In the genomic region with DNA sequence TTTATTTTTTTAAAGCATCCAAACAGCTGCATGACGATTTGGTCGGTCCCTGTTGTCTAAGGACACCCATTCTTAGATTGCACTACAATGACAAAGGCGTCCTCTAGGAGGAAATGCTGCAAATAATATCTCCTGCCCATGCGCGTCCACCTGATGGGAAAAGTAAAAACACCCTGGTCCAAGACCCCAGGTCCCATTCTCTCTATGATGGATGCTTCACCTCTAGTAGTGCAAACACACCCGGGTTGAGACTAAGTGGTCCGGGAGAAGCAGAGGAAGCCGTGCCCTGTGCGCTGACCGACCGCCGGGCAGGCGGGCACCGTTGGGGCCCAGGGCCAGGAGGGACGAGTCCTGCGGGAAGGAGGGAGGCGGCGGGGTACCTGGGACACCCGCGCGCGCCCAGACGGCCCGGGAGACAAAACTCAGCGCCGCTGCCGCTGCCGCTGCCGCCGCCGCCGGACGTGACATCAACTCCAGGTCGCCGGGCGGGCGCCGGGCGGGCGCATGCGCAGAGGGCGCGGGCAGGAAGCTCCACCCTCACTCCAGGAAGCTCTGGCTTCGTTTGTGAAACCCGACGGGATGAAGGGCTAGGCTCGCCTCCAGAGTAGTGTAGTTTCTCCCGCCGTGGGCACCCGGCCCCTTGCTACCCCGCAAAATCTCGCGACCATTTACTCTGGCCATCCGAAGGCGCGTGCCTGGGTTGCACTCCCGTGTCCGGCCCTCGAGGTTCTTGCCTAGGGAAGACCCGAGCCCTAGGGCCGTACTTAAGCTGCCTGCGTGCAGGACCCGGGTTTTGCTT, we compare ENCODE assay signal across 1 cellular context.
TF ChIP-seq lines count a peak whose summit lies in the region.

TBC1D7 (minus strand) TSS at position 462 of the 799 bp plus-strand sequence. CDS start 1,639 bp downstream, outside the sequence.

TF ChIP-seq in HepG2, 621 proteins besides CTCF, POLR2A, EP300 and RAD21 (continued from another document and continues in another):
- TF ChIP-seq PLRG1 (conservative IDR thresholded peaks at IDR 0.05): no peak
- TF ChIP-seq LBX2 (CRISPR knock-in tag; IDR thresholded peaks at IDR 0.05; ENCODE audit: borderline replicate concordance): peak; percentile 22; the same call in 1 of the 2 replicates
- TF ChIP-seq FOSL1 (CRISPR knock-in tag; IDR thresholded peaks at IDR 0.05; ENCODE audit: borderline replicate concordance): no peak
- TF ChIP-seq GMEB1 (CRISPR knock-in tag; IDR thresholded peaks at IDR 0.05; ENCODE audit: borderline replicate concordance): peak; percentile 89
- peak; percentile 73; the same call in 1 of the 2 replicates for TF ChIP-seq KLF13 (CRISPR knock-in tag; IDR thresholded peaks at IDR 0.05)
- TF ChIP-seq PHB2 (IDR thresholded peaks at IDR 0.05; ENCODE audit: partially characterized antibody): no peak
- TF ChIP-seq ZNF562 (CRISPR knock-in tag; IDR thresholded peaks at IDR 0.05; ENCODE audit: borderline replicate concordance): peak; percentile 72; the same call in 1 of the 2 replicates
- no peak for TF ChIP-seq ZNF615 (CRISPR knock-in tag; IDR thresholded peaks at IDR 0.05; ENCODE audit: borderline replicate concordance)
- TF ChIP-seq FOXA1 (IDR thresholded peaks at IDR 0.05): no peak
- TF ChIP-seq FOXA1 (CRISPR knock-in tag; IDR thresholded peaks at IDR 0.05): peak; percentile 15
- no peak for TF ChIP-seq ZNF101 (CRISPR knock-in tag; IDR thresholded peaks at IDR 0.05; ENCODE audit: borderline replicate concordance, low read depth)
- TF ChIP-seq GATAD2A (CRISPR knock-in tag; IDR thresholded peaks at IDR 0.05): no peak; the same call in 1 of the 2 replicates
- TF ChIP-seq MBD4 (IDR thresholded peaks at IDR 0.05; ENCODE audit: borderline replicate concordance, low read length): no peak
- TF ChIP-seq NPAS2 (CRISPR knock-in tag; IDR thresholded peaks at IDR 0.05; ENCODE audit: borderline replicate concordance): no peak
- TF ChIP-seq ISL2 (CRISPR knock-in tag; IDR thresholded peaks at IDR 0.05): peak; percentile 54
- TF ChIP-seq, protein P1, sequence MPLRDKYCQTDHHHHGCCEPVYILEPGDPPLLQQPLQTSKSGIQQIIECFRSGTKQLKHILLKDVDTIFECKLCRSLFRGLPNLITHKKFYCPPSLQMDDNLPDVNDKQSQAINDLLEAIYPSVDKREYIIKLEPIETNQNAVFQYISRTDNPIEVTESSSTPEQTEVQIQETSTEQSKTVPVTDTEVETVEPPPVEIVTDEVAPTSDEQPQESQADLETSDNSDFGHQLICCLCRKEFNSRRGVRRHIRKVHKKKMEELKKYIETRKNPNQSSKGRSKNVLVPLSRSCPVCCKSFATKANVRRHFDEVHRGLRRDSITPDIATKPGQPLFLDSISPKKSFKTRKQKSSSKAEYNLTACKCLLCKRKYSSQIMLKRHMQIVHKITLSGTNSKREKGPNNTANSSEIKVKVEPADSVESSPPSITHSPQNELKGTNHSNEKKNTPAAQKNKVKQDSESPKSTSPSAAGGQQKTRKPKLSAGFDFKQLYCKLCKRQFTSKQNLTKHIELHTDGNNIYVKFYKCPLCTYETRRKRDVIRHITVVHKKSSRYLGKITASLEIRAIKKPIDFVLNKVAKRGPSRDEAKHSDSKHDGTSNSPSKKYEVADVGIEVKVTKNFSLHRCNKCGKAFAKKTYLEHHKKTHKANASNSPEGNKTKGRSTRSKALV (CRISPR knock-in tag; IDR thresholded peaks at IDR 0.05): no peak; the same call in 1 of the 2 replicates
- no peak for TF ChIP-seq ZNF660 (CRISPR knock-in tag; IDR thresholded peaks at IDR 0.05; ENCODE audit: borderline replicate concordance, low read depth)
- TF ChIP-seq MZF1 (CRISPR knock-in tag; IDR thresholded peaks at IDR 0.05; ENCODE audit: borderline replicate concordance): no peak
- TF ChIP-seq ZNF670 (CRISPR knock-in tag; IDR thresholded peaks at IDR 0.05; ENCODE audit: borderline replicate concordance): peak; percentile 78; the same call in 1 of the 2 replicates
- TF ChIP-seq ZNF274 (CRISPR knock-in tag; IDR thresholded peaks at IDR 0.05): peak; percentile 54
- TF ChIP-seq ZBTB42 (CRISPR knock-in tag; IDR thresholded peaks at IDR 0.05): peak; percentile 67; the same call in 1 of the 2 replicates
- TF ChIP-seq, protein P2, sequence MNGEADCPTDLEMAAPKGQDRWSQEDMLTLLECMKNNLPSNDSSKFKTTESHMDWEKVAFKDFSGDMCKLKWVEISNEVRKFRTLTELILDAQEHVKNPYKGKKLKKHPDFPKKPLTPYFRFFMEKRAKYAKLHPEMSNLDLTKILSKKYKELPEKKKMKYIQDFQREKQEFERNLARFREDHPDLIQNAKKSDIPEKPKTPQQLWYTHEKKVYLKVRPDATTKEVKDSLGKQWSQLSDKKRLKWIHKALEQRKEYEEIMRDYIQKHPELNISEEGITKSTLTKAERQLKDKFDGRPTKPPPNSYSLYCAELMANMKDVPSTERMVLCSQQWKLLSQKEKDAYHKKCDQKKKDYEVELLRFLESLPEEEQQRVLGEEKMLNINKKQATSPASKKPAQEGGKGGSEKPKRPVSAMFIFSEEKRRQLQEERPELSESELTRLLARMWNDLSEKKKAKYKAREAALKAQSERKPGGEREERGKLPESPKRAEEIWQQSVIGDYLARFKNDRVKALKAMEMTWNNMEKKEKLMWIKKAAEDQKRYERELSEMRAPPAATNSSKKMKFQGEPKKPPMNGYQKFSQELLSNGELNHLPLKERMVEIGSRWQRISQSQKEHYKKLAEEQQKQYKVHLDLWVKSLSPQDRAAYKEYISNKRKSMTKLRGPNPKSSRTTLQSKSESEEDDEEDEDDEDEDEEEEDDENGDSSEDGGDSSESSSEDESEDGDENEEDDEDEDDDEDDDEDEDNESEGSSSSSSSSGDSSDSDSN (CRISPR knock-in tag; IDR thresholded peaks at IDR 0.05): peak; percentile 84
- TF ChIP-seq GFI1 (CRISPR knock-in tag; IDR thresholded peaks at IDR 0.05; ENCODE audit: borderline replicate concordance): no peak; the same call in 1 of the 2 replicates
- TF ChIP-seq CBX5 (CRISPR knock-in tag; IDR thresholded peaks at IDR 0.05; ENCODE audit: borderline replicate concordance): 0 out of 2 replicates have a peak, but pooled peaks have one; percentile 27
- TF ChIP-seq ZNF496 (CRISPR knock-in tag; IDR thresholded peaks at IDR 0.05; ENCODE audit: insufficient replicate concordance): no peak
- TF ChIP-seq ZBTB8A (CRISPR knock-in tag; IDR thresholded peaks at IDR 0.05; ENCODE audit: borderline replicate concordance, low read depth): no peak
- peak; percentile 30 for TF ChIP-seq U2AF1 (optimal IDR thresholded peaks at IDR 0.05; ENCODE audit: low read depth, low read length)
- TF ChIP-seq, protein P3, sequence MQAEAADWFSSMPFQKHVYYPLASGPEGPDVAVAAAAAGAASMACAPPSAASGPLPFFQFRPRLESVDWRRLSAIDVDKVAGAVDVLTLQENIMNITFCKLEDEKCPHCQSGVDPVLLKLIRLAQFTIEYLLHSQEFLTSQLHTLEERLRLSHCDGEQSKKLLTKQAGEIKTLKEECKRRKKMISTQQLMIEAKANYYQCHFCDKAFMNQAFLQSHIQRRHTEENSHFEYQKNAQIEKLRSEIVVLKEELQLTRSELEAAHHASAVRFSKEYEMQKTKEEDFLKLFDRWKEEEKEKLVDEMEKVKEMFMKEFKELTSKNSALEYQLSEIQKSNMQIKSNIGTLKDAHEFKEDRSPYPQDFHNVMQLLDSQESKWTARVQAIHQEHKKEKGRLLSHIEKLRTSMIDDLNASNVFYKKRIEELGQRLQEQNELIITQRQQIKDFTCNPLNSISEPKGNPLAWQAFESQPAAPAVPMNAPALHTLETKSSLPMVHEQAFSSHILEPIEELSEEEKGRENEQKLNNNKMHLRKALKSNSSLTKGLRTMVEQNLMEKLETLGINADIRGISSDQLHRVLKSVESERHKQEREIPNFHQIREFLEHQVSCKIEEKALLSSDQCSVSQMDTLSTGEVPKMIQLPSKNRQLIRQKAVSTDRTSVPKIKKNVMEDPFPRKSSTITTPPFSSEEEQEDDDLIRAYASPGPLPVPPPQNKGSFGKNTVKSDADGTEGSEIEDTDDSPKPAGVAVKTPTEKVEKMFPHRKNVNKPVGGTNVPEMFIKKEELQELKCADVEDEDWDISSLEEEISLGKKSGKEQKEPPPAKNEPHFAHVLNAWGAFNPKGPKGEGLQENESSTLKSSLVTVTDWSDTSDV (CRISPR knock-in tag; IDR thresholded peaks at IDR 0.05): no peak
- TF ChIP-seq NFE2L2 (IDR thresholded peaks at IDR 0.05; ENCODE audit: low read length): no peak
- no peak for TF ChIP-seq PCBP2 (optimal IDR thresholded peaks at IDR 0.05; ENCODE audit: low read depth, low read length, poor library complexity, severe bottlenecking)
- TF ChIP-seq NR2F2 (IDR thresholded peaks at IDR 0.05; ENCODE audit: borderline replicate concordance, low read depth): no peak
- peak; percentile 61; the same call in 1 of the 2 replicates for TF ChIP-seq ZNF317 (CRISPR knock-in tag; IDR thresholded peaks at IDR 0.05)
- TF ChIP-seq RFX5 (IDR thresholded peaks at IDR 0.05; ENCODE audit: low read depth, low read length): no peak
- no peak for TF ChIP-seq EHMT2 (IDR thresholded peaks at IDR 0.05; ENCODE audit: borderline replicate concordance, low read depth, low read length)
- TF ChIP-seq ZFP37 (CRISPR knock-in tag; IDR thresholded peaks at IDR 0.05; ENCODE audit: borderline replicate concordance): no peak
- no peak for TF ChIP-seq ZBTB26 (CRISPR knock-in tag; IDR thresholded peaks at IDR 0.05; ENCODE audit: borderline replicate concordance)
- 0 out of 2 replicates have a peak, but pooled peaks have one; percentile 41 for TF ChIP-seq ZBTB2 (CRISPR knock-in tag; IDR thresholded peaks at IDR 0.05; ENCODE audit: low read depth)
- peak; percentile 32; the same call in 1 of the 2 replicates for TF ChIP-seq HES4 (CRISPR knock-in tag; IDR thresholded peaks at IDR 0.05; ENCODE audit: borderline replicate concordance)
- no peak for TF ChIP-seq BRCA1 (CRISPR knock-in tag; IDR thresholded peaks at IDR 0.05)
- peak; percentile 85; the same call in 1 of the 2 replicates for TF ChIP-seq NFKB2 (CRISPR knock-in tag; IDR thresholded peaks at IDR 0.05; ENCODE audit: borderline replicate concordance)
- TF ChIP-seq FOXA3 (CRISPR knock-in tag; IDR thresholded peaks at IDR 0.05): peak; percentile 42; the same call in 1 of the 2 replicates
- 0 out of 2 replicates have a peak, but pooled peaks have one; percentile 20 for TF ChIP-seq GZF1 (CRISPR knock-in tag; IDR thresholded peaks at IDR 0.05)
- TF ChIP-seq HHEX (CRISPR knock-in tag; IDR thresholded peaks at IDR 0.05): no peak
- TF ChIP-seq ZNF33A (CRISPR knock-in tag; IDR thresholded peaks at IDR 0.05; ENCODE audit: borderline replicate concordance): no peak; the same call in 1 of the 2 replicates
- peak; percentile 92 for TF ChIP-seq POLR2AphosphoS5 (IDR thresholded peaks at IDR 0.05; ENCODE audit: low read depth, low read length)
- no peak for TF ChIP-seq ZNF207 (IDR thresholded peaks at IDR 0.05; ENCODE audit: borderline replicate concordance)
- TF ChIP-seq SIX4 (CRISPR knock-in tag; IDR thresholded peaks at IDR 0.05): no peak
- TF ChIP-seq ZMYM2 (CRISPR knock-in tag; IDR thresholded peaks at IDR 0.05): no peak; the same call in 1 of the 2 replicates
- no peak for TF ChIP-seq ZNF253 (CRISPR knock-in tag; IDR thresholded peaks at IDR 0.05; ENCODE audit: borderline replicate concordance)
- TF ChIP-seq BCLAF1 (IDR thresholded peaks at IDR 0.05): no peak
